ENCODE assay signal across 13 cellular contexts in genomic region chr9:135108801-135109500, GRCh38. TPM values are rescaled to one million over a fixed set of nuclear protein-coding genes. Genes with fewer than 3 reads are reported as not detected.
"Had no signal": no experiment of that assay in that cellular context is flagged by ENCODE, and none has a peak within 500 bp of the region (broad histone marks: within the 10 kb centered on the region; RNA-seq: fewer than 3 reads in every experiment).

No MANE protein-coding gene starts in this region.

- H3K9me3 ChIP-seq: psoas muscle, testis, upper lobe of right lung had no signal

- H3K36me3 Mint-ChIP-seq: activated CD4-positive, alpha-beta memory T cell treated with anti-CD3 and anti-CD28 coated beads for 36 hours had no signal

- H3K4me1 ChIP-seq: testis, upper lobe of right lung had no signal

- DNase-seq: activated CD4-positive, alpha-beta memory T cell treated with anti-CD3 and anti-CD28 coated beads for 36 hours; activated CD4-positive, CD25-positive, alpha-beta regulatory T cell treated with anti-CD3 and anti-CD28 coated beads, Interleukin-2, amount 50 U/mL, for 72 hours; activated naive CD4-positive, alpha-beta T cell treated with anti-CD3 and anti-CD28 coated beads, Interleukin-2, amount 50 U/mL, for 16 hours; amniotic stem cell; naive B cell; stimulated activated CD4-positive, alpha-beta T cell treated with anti-CD3 and anti-CD28 coated beads, Interleukin-2, amount 100 ng/mL, for 24 hours; stimulated activated naive CD8-positive, alpha-beta T cell treated with anti-CD3 and anti-CD28 coated beads, Interleukin-15, Interleukin-2, amounts not matched to agents 100 U/mL and 50 U/mL, for 24 hours; testis; upper lobe of right lung had no signal

- H3K27ac ChIP-seq: psoas muscle, testis, upper lobe of right lung had no signal

- H3K4me3 ChIP-seq: psoas muscle, testis, upper lobe of right lung had no signal

- H3K4me1 Mint-ChIP-seq: naive B cell had no signal

- H3K27me3 ChIP-seq: testis, upper lobe of right lung had no signal

- H3K9me3 Mint-ChIP-seq: activated CD4-positive, alpha-beta memory T cell treated with anti-CD3 and anti-CD28 coated beads for 36 hours; activated T-helper 2 cell treated with anti-CD3 and anti-CD28 coated beads, Interferon-gamma antibody, Interleukin-2, Interleukin-4, amounts not matched to agents 10 μg/mL and 5 μg/mL and 100 μg/mL, durations not matched to agents 14 hours and 24 hours and 36 hours had no signal

- ATAC-seq: esophagus mucosa; psoas muscle; sciatic nerve; stimulated activated naive CD8-positive, alpha-beta T cell treated with anti-CD3 and anti-CD28 coated beads, Interleukin-15, Interleukin-2, amounts not matched to agents 100 U/mL and 50 U/mL, for 24 hours; upper lobe of right lung had no signal

- H3K4me3 Mint-ChIP-seq: activated CD4-positive, alpha-beta memory T cell treated with anti-CD3 and anti-CD28 coated beads for 36 hours; naive B cell had no signal

- H3K27ac Mint-ChIP-seq: activated CD4-positive, alpha-beta memory T cell treated with anti-CD3 and anti-CD28 coated beads for 36 hours; activated T-helper 2 cell treated with anti-CD3 and anti-CD28 coated beads, Interferon-gamma antibody, Interleukin-2, Interleukin-4, amounts not matched to agents 10 μg/mL and 5 μg/mL and 100 μg/mL, durations not matched to agents 14 hours and 24 hours and 36 hours; naive B cell had no signal

- H3K36me3 ChIP-seq: upper lobe of right lung had no signal

RNA-seq across cellular contexts. Expression of gene OLFM1, which starts 21.5 kb away (rescaled TPM):
- total RNA-seq: activated CD4-positive, alpha-beta memory T cell treated with anti-CD3 and anti-CD28 coated beads for 36 hours had no signal
